8 cellular contexts compared by ENCODE assay signal in genomic region chr11:18731949-18732821, GRCh38. TPM values are rescaled to one million over a fixed set of nuclear protein-coding genes. Genes with fewer than 3 reads are reported as not detected.
A peak's percentile ranks its signal among the peaks of the same experiment; 100 is the strongest.
DNase-seq lines count a peak whose midpoint lies in the region; ATAC-seq and TF ChIP-seq lines count a peak whose summit lies in the region.

No MANE protein-coding gene starts in this region.

- H3K36me3 Mint-ChIP-seq in Caco-2 (ENCODE audit: insufficient read depth, unreplicated experiment) (no peaks in the 10 kb centered on the region), memory B cell (no peaks in the 10 kb centered on the region)

- H3K27me3 ChIP-seq in Caco-2 (replicated peaks; ENCODE audit: control insufficient read depth, insufficient read depth, low read length): no peaks in the 10 kb centered on the region
- peaks cover 0 to 18% (median 0%) of the 10 kb centered on the region in 45 donors for H3K27me3 ChIP-seq in dorsolateral prefrontal cortex

- peak overlapping the region in 1 of 59 donors; percentile 19 for H3K27ac ChIP-seq in dorsolateral prefrontal cortex

- H3K4me1 ChIP-seq in Caco-2: 0 out of 2 replicates have a peak, but pooled peaks cover 17% of the 10 kb centered on the region

- H3K4me3 Mint-ChIP-seq in Caco-2 (ENCODE audit: unreplicated experiment) (no peak overlapping the region), memory B cell (no peak overlapping the region)

- H3K36me3 ChIP-seq in Caco-2 (ENCODE audit: control insufficient read depth, insufficient read depth, low read length): no peaks in the 10 kb centered on the region

- no TSS peak for BruUV-seq in Caco-2 (replicated peaks; lab: Mats Ljungman, UMichigan)

- H3K4me1 Mint-ChIP-seq in Caco-2 (ENCODE audit: low read depth, unreplicated experiment): peaks cover 23% of the 10 kb centered on the region
- H3K4me1 Mint-ChIP-seq in memory B cell: peaks cover 19% of the 10 kb centered on the region

- DNase-seq in Caco-2: peak; percentile 60 to 74
- DNase-seq in GM20000 (ENCODE audit: low spot score): peak; percentile 83
- DNase-seq in NCI-H1694 (lab: John Stamatoyannopoulos, UW): peak; percentile 29
- DNase-seq in activated CD4-positive, alpha-beta T cell treated with anti-CD3 and anti-CD28 coated beads, Interleukin-2, amount 50 U/mL, for 1 hour: peak; percentile 72
- DNase-seq in dorsolateral prefrontal cortex: peak in 9 of 10 donors; percentile 59 to 83 (median 74)
- DNase-seq in memory B cell (ENCODE audit: low spot score in 2 of 2): peak; percentile 66 to 84
- peak; percentile 40 to 67 for DNase-seq in stimulated activated CD8-positive, alpha-beta memory T cell treated with anti-CD3 and anti-CD28 coated beads, Interleukin-4, amount 100 ng/mL, for 4 hours (ENCODE audit: low read depth in 2 of 2, low spot score in 1 of 2)
- no peak for DNase-seq in mesenteric fat pad (ENCODE audit: low spot score)

- H3K27ac Mint-ChIP-seq in Caco-2 (ENCODE audit: unreplicated experiment): no peak overlapping the region
- peak overlapping the region; percentile 22 for H3K27ac Mint-ChIP-seq in memory B cell

- intact Hi-C loops in Caco-2 (cut with micrococcal nuclease; ENCODE audit: unreplicated experiment): loop anchor here (1.0 to 5.0 kb wide), 3 partner anchors 33 to 192 kb away; partner anchors contain the start of gene SPTY2D1
- intact Hi-C loops in dorsolateral prefrontal cortex (cut with DNase I): loop anchor here in 1 of 2 donors (10.0 kb wide), 1 partner anchor 187 kb away; no protein-coding TSS in a partner anchor

- peak; percentile 74 for ATAC-seq in memory B cell (ENCODE audit: low read depth)

- CTCF ChIA-PET in Caco-2 (lab: Charles Lee): interaction anchor here (0.9 to 1.1 kb wide), 4 partner anchors 26 to 545 kb away, joined by 3 to 6 read pairs (median 4); no protein-coding TSS in a partner anchor

- peaks cover 10% of the 10 kb centered on the region for H3K27me3 Mint-ChIP-seq in Caco-2 (ENCODE audit: insufficient read depth, unreplicated experiment)
- H3K27me3 Mint-ChIP-seq in memory B cell: peaks cover 11% of the 10 kb centered on the region

- H3K4me3 ChIP-seq in Caco-2 (ENCODE audit: low read depth, low read length) (no peak overlapping the region), dorsolateral prefrontal cortex (no peak overlapping the region)

- POLR2A ChIA-PET in Caco-2 (lab: Charles Lee): no interaction called here

- TF ChIP-seq CTCF in Caco-2 (IDR thresholded peaks at IDR 0.05; ENCODE audit: insufficient read depth in 1 of 2, low read depth in 1 of 2, low read length in 1 of 2, severe bottlenecking in 1 of 2, unreplicated experiment in 1 of 2): peak; percentile 91 to 98
- TF ChIP-seq CTCF in GM20000 (IDR thresholded peaks at IDR 0.05; ENCODE audit: extremely low read depth, missing control alignments): peak; percentile 91
- peak; percentile 82 to 98 (median 95) for TF ChIP-seq CTCF in dorsolateral prefrontal cortex (IDR thresholded peaks at IDR 0.05 in 54 of 56, conservative IDR thresholded peaks at IDR 0.05 in 2 of 56; ENCODE audit: low read depth in 1 of 56, partially characterized antibody in 56 of 56)

- H3K9me3 Mint-ChIP-seq in Caco-2 (ENCODE audit: unreplicated experiment) (no peaks in the 10 kb centered on the region), memory B cell (no peaks in the 10 kb centered on the region)

- no peaks in the 10 kb centered on the region for H3K9me3 ChIP-seq in Caco-2

RNA-seq across cellular contexts. Expression of gene IGSF22, which starts 6.2 kb away (rescaled TPM):
- total RNA-seq in Caco-2 (2022) (not detected in 2 replicates), dorsolateral prefrontal cortex (1 to 10 TPM in 106 of 120 experiments, under 1 TPM in 14; 0.46 to 6.3 (median 2.3) TPM), mesenteric fat pad (1.00 TPM)

RNA-seq across cellular contexts. Expression of gene TMEM86A, which starts 33.6 kb away (rescaled TPM):
- total RNA-seq in Caco-2 (2022) (0.19 and 0.25 TPM in 2 replicates), dorsolateral prefrontal cortex (10 to 100 TPM in 69 of 120 experiments, 1 to 10 TPM in 51; 4.9 to 18.5 (median 10.7) TPM), mesenteric fat pad (6.1 TPM)

RNA-seq across cellular contexts. Expression of gene PTPN5, which starts 59.4 kb away (rescaled TPM):
- total RNA-seq in Caco-2 (2022): not detected in 2 replicates
- total RNA-seq in dorsolateral prefrontal cortex: 100 to 1,000 TPM in 82 of 120 experiments, 10 to 100 TPM in 38; 31.1 to 171 (median 113) TPM
- total RNA-seq in mesenteric fat pad: 1.1 TPM

Comparison
In these comparisons a context has a peak if more than half of its experiments do, and no peak if none do; other contexts are left out.
1. RNA of gene PTPN5, which starts 59.4 kb away (total RNA-seq): 31.1 to 171 TPM in dorsolateral prefrontal cortex; 1.1 TPM in mesenteric fat pad (single experiment) and not detected in Caco-2; every median in the first group is over 10 times any median in the second.
2. Peak in every context shown above with its lines, with median percentiles within 50 percentile points of each other: CTCF ChIP-seq.